In genomic region chr14:20760950-20761349, GRCh38 we compare ENCODE assay signal across 22 cellular contexts. TPM values are rescaled to one million over a fixed set of nuclear protein-coding genes. Genes with fewer than 3 reads are reported as not detected.
DNase-seq lines count a peak whose midpoint lies in the region; ATAC-seq and TF ChIP-seq lines count a peak whose summit lies in the region.
"Had no signal": no experiment of that assay in that cellular context is flagged by ENCODE, and none has a peak within 500 bp of the region (broad histone marks: within the 10 kb centered on the region; RNA-seq: fewer than 3 reads in every experiment).

No MANE protein-coding gene starts in this region.

- POLR2A ChIA-PET in activated B cell treated with CpG ODN at 0.5 μM for 24 hours (lab: Charles Lee) = no interaction called here

- H3K9me3 Mint-ChIP-seq in activated B cell treated with CpG ODN at 0.5 μM for 24 hours = no peaks in the 10 kb centered on the region
- H3K9me3 Mint-ChIP-seq in activated T-helper 1 cell treated with anti-CD3 and anti-CD28 coated beads, Interleukin-12 subunit alpha, Interleukin-12 subunit beta, Interleukin-2, Interleukin-4 antibody, amounts not matched to agents 30 ng/mL and 10 ng/mL and 1 ng/mL, durations not matched to agents 14 hours and 24 hours and 36 hours = no peaks in the 10 kb centered on the region
- H3K9me3 Mint-ChIP-seq: activated CD8-positive, alpha-beta T cell treated with anti-CD3 and anti-CD28 coated beads for 36 hours; CD14-positive monocyte had no signal

- peaks cover 2% of the 10 kb centered on the region for H3K4me1 Mint-ChIP-seq in activated B cell treated with CpG ODN at 0.5 μM for 24 hours
- H3K4me1 Mint-ChIP-seq in activated T-helper 1 cell treated with anti-CD3 and anti-CD28 coated beads, Interleukin-12 subunit alpha, Interleukin-12 subunit beta, Interleukin-2, Interleukin-4 antibody, amounts not matched to agents 30 ng/mL and 10 ng/mL and 1 ng/mL, durations not matched to agents 14 hours and 24 hours and 36 hours (ENCODE audit: low read depth) = no peaks in the 10 kb centered on the region

- H3K27me3 Mint-ChIP-seq in activated B cell treated with CpG ODN at 0.5 μM for 24 hours = no peaks in the 10 kb centered on the region
- no peaks in the 10 kb centered on the region for H3K27me3 Mint-ChIP-seq in activated T-helper 1 cell treated with anti-CD3 and anti-CD28 coated beads, Interleukin-12 subunit alpha, Interleukin-12 subunit beta, Interleukin-2, Interleukin-4 antibody, amounts not matched to agents 30 ng/mL and 10 ng/mL and 1 ng/mL, durations not matched to agents 14 hours and 24 hours and 36 hours (ENCODE audit: insufficient read depth)
- H3K27me3 Mint-ChIP-seq: activated CD8-positive, alpha-beta T cell treated with anti-CD3 and anti-CD28 coated beads for 36 hours had no signal

- intact Hi-C loops in activated B cell treated with CpG ODN at 0.5 μM for 24 hours (cut with micrococcal nuclease) = no loop called here
- intact Hi-C loops in activated T-helper 1 cell treated with anti-CD3 and anti-CD28 coated beads, Interleukin-12 subunit alpha, Interleukin-12 subunit beta, Interleukin-2, Interleukin-4 antibody, amounts not matched to agents 30 ng/mL and 10 ng/mL and 1 ng/mL, durations not matched to agents 14 hours and 24 hours and 36 hours (cut with micrococcal nuclease) = no loop called here

- no peaks in the 10 kb centered on the region for H3K36me3 Mint-ChIP-seq in activated B cell treated with CpG ODN at 0.5 μM for 24 hours (ENCODE audit: low read depth)
- no peaks in the 10 kb centered on the region for H3K36me3 Mint-ChIP-seq in activated T-helper 1 cell treated with anti-CD3 and anti-CD28 coated beads, Interleukin-12 subunit alpha, Interleukin-12 subunit beta, Interleukin-2, Interleukin-4 antibody, amounts not matched to agents 30 ng/mL and 10 ng/mL and 1 ng/mL, durations not matched to agents 14 hours and 24 hours and 36 hours (ENCODE audit: low read depth)
- H3K36me3 Mint-ChIP-seq: CD14-positive monocyte had no signal

- peak overlapping the region; percentile 59 for H3K27ac Mint-ChIP-seq in activated B cell treated with CpG ODN at 0.5 μM for 24 hours
- H3K27ac Mint-ChIP-seq in activated T-helper 1 cell treated with anti-CD3 and anti-CD28 coated beads, Interleukin-12 subunit alpha, Interleukin-12 subunit beta, Interleukin-2, Interleukin-4 antibody, amounts not matched to agents 30 ng/mL and 10 ng/mL and 1 ng/mL, durations not matched to agents 14 hours and 24 hours and 36 hours = no peak overlapping the region
- H3K27ac Mint-ChIP-seq: activated CD8-positive, alpha-beta T cell treated with anti-CD3 and anti-CD28 coated beads for 36 hours; CD14-positive monocyte had no signal

- TF ChIP-seq CTCF in activated B cell treated with CpG ODN at 0.5 μM for 24 hours (IDR thresholded peaks at IDR 0.05) = no peak

- no peak overlapping the region for H3K4me3 Mint-ChIP-seq in activated B cell treated with CpG ODN at 0.5 μM for 24 hours
- H3K4me3 Mint-ChIP-seq in activated T-helper 1 cell treated with anti-CD3 and anti-CD28 coated beads, Interleukin-12 subunit alpha, Interleukin-12 subunit beta, Interleukin-2, Interleukin-4 antibody, amounts not matched to agents 30 ng/mL and 10 ng/mL and 1 ng/mL, durations not matched to agents 14 hours and 24 hours and 36 hours = no peak overlapping the region
- H3K4me3 Mint-ChIP-seq: activated CD8-positive, alpha-beta T cell treated with anti-CD3 and anti-CD28 coated beads for 36 hours; CD14-positive monocyte had no signal

- ATAC-seq in HG02610 (IDR thresholded peaks at IDR 0.05; ENCODE audit: unreplicated experiment) (peak; percentile 68), activated B cell treated with CpG ODN at 0.5 μM for 24 hours (ENCODE audit: low read depth) (no peak), GM19324 (IDR thresholded peaks at IDR 0.05; ENCODE audit: low FRiP score, unreplicated experiment) (no peak), GM19035 (IDR thresholded peaks at IDR 0.05; ENCODE audit: unreplicated experiment) (no peak)
- ATAC-seq: activated CD8-positive, alpha-beta T cell treated with anti-CD3 and anti-CD28 coated beads for 36 hours had no signal

- no peak for DNase-seq in activated B cell treated with CpG ODN at 0.5 μM for 24 hours
- peak; percentile 16 for DNase-seq in renal cortical epithelial cell (ENCODE audit: low read depth)
- no peak for DNase-seq in activated T-helper 1 cell treated with anti-CD3 and anti-CD28 coated beads, Interleukin-12 subunit alpha, Interleukin-12 subunit beta, Interleukin-2, Interleukin-4 antibody, amounts not matched to agents 30 ng/mL and 10 ng/mL and 1 ng/mL, durations not matched to agents 14 hours and 24 hours and 36 hours (ENCODE audit: low spot score)
- DNase-seq: activated CD4-positive, CD25-positive, alpha-beta regulatory T cell treated with anti-CD3 and anti-CD28 coated beads, Interleukin-2, amount 50 U/mL, for 72 hours; activated CD8-positive, alpha-beta T cell treated with anti-CD3 and anti-CD28 coated beads for 36 hours; activated gamma-delta T cell; activated T-cell treated with anti-CD3 and anti-CD28 coated beads for 4 hours; MG63; NCI-H1417 treated with DMSO at 0.1 percent for 48 hours; NCI-H2171; Right ventricle myocardium superior; stimulated activated CD4-positive, alpha-beta T cell treated with anti-CD3 and anti-CD28 coated beads, Interleukin-2, amount 100 ng/mL, for 24 hours; stimulated activated naive CD4-positive, alpha-beta T cell; SW 1271 had no signal

- CTCF ChIA-PET in activated B cell treated with CpG ODN at 0.5 μM for 24 hours (lab: Charles Lee) = interaction anchor here (1.0 kb wide), 1 partner anchor 97 kb away, joined by 4 read pairs; no protein-coding TSS in a partner anchor

RNA-seq across cellular contexts. Expression of gene EDDM3B, which starts 7.3 kb away (rescaled TPM):
- total RNA-seq in activated B cell treated with CpG ODN at 0.5 μM for 24 hours (not detected in 2 replicates), renal cortical epithelial cell (not detected in 2 replicates)
- not detected in 2 replicates for total RNA-seq in activated T-helper 1 cell treated with anti-CD3 and anti-CD28 coated beads, Interleukin-12 subunit alpha, Interleukin-12 subunit beta, Interleukin-2, Interleukin-4 antibody, amounts not matched to agents 30 ng/mL and 10 ng/mL and 1 ng/mL, durations not matched to agents 14 hours and 24 hours and 36 hours
- total RNA-seq: activated CD8-positive, alpha-beta T cell treated with anti-CD3 and anti-CD28 coated beads for 36 hours; kidney epithelial cell; lung microvascular endothelial cell; myocyte; pulmonary artery endothelial cell; Right ventricle myocardium superior had no signal

RNA-seq across cellular contexts. Expression of gene EDDM3A, which starts 15.3 kb away (rescaled TPM):
- total RNA-seq in activated B cell treated with CpG ODN at 0.5 μM for 24 hours = not detected in 2 replicates
- not detected in 2 replicates for total RNA-seq in renal cortical epithelial cell
- not detected in 2 replicates for total RNA-seq in activated T-helper 1 cell treated with anti-CD3 and anti-CD28 coated beads, Interleukin-12 subunit alpha, Interleukin-12 subunit beta, Interleukin-2, Interleukin-4 antibody, amounts not matched to agents 30 ng/mL and 10 ng/mL and 1 ng/mL, durations not matched to agents 14 hours and 24 hours and 36 hours
- total RNA-seq: activated CD8-positive, alpha-beta T cell treated with anti-CD3 and anti-CD28 coated beads for 36 hours; kidney epithelial cell; lung microvascular endothelial cell; myocyte; pulmonary artery endothelial cell; Right ventricle myocardium superior had no signal

RNA-seq across cellular contexts. Expression of gene RNASE6, which starts 20.1 kb away (rescaled TPM):
- total RNA-seq in activated B cell treated with CpG ODN at 0.5 μM for 24 hours (9.0 and 10.0 TPM in 2 replicates), renal cortical epithelial cell (not detected in 2 replicates)
- total RNA-seq in activated T-helper 1 cell treated with anti-CD3 and anti-CD28 coated beads, Interleukin-12 subunit alpha, Interleukin-12 subunit beta, Interleukin-2, Interleukin-4 antibody, amounts not matched to agents 30 ng/mL and 10 ng/mL and 1 ng/mL, durations not matched to agents 14 hours and 24 hours and 36 hours = 0.54 and 0.78 TPM in 2 replicates
- total RNA-seq: kidney epithelial cell, lung microvascular endothelial cell, myocyte had no signal

RNA-seq across cellular contexts. Expression of gene RNASE1, which starts 41.7 kb away (rescaled TPM):
- total RNA-seq in activated B cell treated with CpG ODN at 0.5 μM for 24 hours (not detected in 2 replicates), renal cortical epithelial cell (0.52 TPM in 1 of 2 replicates, not detected in the other)
- not detected in 2 replicates for total RNA-seq in activated T-helper 1 cell treated with anti-CD3 and anti-CD28 coated beads, Interleukin-12 subunit alpha, Interleukin-12 subunit beta, Interleukin-2, Interleukin-4 antibody, amounts not matched to agents 30 ng/mL and 10 ng/mL and 1 ng/mL, durations not matched to agents 14 hours and 24 hours and 36 hours
- total RNA-seq: activated CD8-positive, alpha-beta T cell treated with anti-CD3 and anti-CD28 coated beads for 36 hours; kidney epithelial cell; myocyte had no signal
